In the genomic region with DNA sequence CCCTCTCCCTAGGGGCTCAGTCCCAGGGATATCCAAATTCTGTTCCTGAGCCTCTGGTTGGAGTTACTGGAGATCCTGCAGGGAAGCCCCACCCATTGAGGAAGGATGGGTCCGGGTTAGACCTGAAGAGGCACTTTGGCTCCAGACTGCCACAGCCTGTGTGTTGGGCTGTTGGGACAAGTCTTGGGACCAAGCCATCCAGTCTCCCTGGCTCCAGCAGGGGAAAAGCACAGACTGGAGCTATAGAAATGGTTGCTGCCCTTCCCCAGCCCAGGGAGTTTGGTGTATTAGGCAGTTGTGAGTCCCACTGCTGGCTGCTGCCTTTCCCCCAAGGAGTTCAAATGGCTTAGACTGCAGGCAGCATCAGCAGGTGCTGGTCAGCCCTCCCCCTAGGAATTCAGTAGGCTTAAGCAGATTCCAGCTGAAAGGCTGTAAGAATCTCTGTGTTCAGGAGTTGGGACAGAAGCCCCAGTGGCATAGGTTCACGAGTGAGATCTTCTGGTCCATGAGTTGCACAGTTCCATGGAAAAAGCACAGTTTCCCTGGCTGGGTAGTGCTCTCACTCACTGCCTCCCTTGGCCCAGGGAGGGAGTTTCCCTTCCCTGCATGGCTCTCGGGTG, we compare ENCODE assay signal across 1 cellular context.
TF ChIP-seq lines count a peak whose summit lies in the region.

No MANE protein-coding gene starts in this region.

TF ChIP-seq in HepG2, 621 proteins besides CTCF, POLR2A, EP300 and RAD21 (continued from another document):
- TF ChIP-seq MAZ (IDR thresholded peaks at IDR 0.05; ENCODE audit: borderline replicate concordance, low read depth, low read length): peak; percentile 76; the same call in 1 of the 2 replicates
- no peak for TF ChIP-seq MAZ (CRISPR knock-in tag; IDR thresholded peaks at IDR 0.05; ENCODE audit: low read depth)
